Comparison of ENCODE assay signal across 8 cellular contexts in the genomic region with DNA sequence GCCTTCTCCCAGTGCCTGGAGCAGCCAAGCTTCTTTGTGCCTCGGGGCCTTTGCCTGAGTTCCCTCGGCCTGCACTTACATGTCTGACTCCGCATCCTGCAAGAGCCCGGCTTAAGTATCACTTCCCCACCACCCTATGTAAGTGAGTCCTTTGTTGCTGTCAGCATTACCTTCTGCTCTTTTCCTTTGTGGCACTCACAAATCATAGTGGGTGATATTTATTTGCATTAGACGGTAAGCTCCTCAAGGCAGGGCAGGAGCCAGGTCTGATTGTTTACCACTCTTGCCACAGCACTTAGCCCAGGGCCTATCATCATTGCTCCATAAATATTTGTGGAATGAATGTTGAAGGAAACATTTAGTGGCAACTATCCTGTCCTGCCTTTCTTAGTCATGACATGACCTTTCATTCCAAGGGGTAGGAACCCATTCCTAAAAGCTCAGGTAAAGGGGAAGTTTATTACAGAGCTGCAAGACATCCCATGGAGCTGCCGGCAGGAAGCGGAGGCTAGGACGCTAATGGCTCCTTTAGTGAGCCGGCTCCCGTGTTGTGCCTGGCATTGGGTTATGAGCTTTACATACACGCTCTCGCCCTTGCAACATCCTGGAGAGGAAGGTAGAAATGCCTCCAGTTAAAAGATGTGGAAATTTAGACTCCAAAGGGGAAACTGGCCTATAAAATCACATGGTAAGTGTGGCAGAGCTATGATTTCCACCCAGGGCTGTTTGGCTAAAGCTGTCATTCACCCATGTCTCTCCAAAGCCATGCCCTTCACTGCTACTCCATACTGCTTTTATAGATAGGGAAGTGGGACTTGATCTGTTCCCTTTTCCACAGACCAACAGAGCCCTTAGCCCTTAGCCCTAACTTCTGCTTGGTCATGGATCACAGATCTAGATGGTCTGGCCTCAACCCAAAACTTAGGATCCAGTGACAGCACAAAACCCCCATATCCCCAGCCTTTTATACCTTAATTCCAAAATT. TPM values are rescaled to one million over a fixed set of nuclear protein-coding genes. Genes with fewer than 3 reads are reported as not detected.
DNase-seq lines count a peak whose midpoint lies in the region; ATAC-seq and TF ChIP-seq lines count a peak whose summit lies in the region.

No MANE protein-coding gene starts in this region.

- no peaks in the 10 kb centered on the region for H3K9me3 Mint-ChIP-seq in naive thymus-derived CD4-positive, alpha-beta T cell

- no peak for TF ChIP-seq CTCF in BE2C (IDR thresholded peaks at IDR 0.05; ENCODE audit: low read depth, low read length)

- peaks cover 0 to 11% of the 10 kb centered on the region in 2 donors for H3K4me1 ChIP-seq in naive thymus-derived CD4-positive, alpha-beta T cell (ENCODE audit: control insufficient read depth in 2 of 2, insufficient read depth in 2 of 2, low read length in 2 of 2)
- no peaks in the 10 kb centered on the region for H3K4me1 ChIP-seq in BE2C

- H3K27me3 Mint-ChIP-seq in naive thymus-derived CD4-positive, alpha-beta T cell: no peaks in the 10 kb centered on the region

- ATAC-seq in GM18517 (IDR thresholded peaks at IDR 0.05; ENCODE audit: unreplicated experiment) (peak; percentile 39), HG02678 (IDR thresholded peaks at IDR 0.05; ENCODE audit: unreplicated experiment) (peak; percentile 22)
- ATAC-seq in naive thymus-derived CD4-positive, alpha-beta T cell: peak; percentile 64

- intact Hi-C loops in naive thymus-derived CD4-positive, alpha-beta T cell (cut with micrococcal nuclease): no loop called here

- POLR2A ChIA-PET in naive thymus-derived CD4-positive, alpha-beta T cell (lab: Charles Lee): interaction anchor here (1.1 kb wide), 2 partner anchors 34 to 44 kb away, joined by 3 to 4 read pairs; partner anchors contain the start of gene CCDC69

- H3K4me3 Mint-ChIP-seq in naive thymus-derived CD4-positive, alpha-beta T cell: peak overlapping the region in 1 of 10 donors; percentile 47

- H3K4me1 Mint-ChIP-seq in naive thymus-derived CD4-positive, alpha-beta T cell: peaks cover 25 to 48% (median 28%) of the 10 kb centered on the region in 7 donors

- H3K4me3 ChIP-seq in naive thymus-derived CD4-positive, alpha-beta T cell (ENCODE audit: low read length): no peak overlapping the region
- H3K4me3 ChIP-seq in BE2C (ENCODE audit: low read depth, low read length): no peak overlapping the region

- CTCF ChIA-PET in naive thymus-derived CD4-positive, alpha-beta T cell (lab: Charles Lee): no interaction called here

- peaks cover 0 to 4% (median 0%) of the 10 kb centered on the region in 3 experiments for H3K36me3 ChIP-seq in naive thymus-derived CD4-positive, alpha-beta T cell (ENCODE audit: control insufficient read depth in 2 of 3, insufficient read depth in 3 of 3, low read length in 3 of 3)
- H3K36me3 ChIP-seq in BE2C: no peaks in the 10 kb centered on the region

- H3K27ac Mint-ChIP-seq in naive thymus-derived CD4-positive, alpha-beta T cell: no peak overlapping the region

- no peaks in the 10 kb centered on the region for H3K27me3 ChIP-seq in naive thymus-derived CD4-positive, alpha-beta T cell (ENCODE audit: control insufficient read depth in 2 of 2, insufficient read depth in 2 of 2, low read length in 2 of 2)
- H3K27me3 ChIP-seq in BE2C: no peaks in the 10 kb centered on the region

- peaks cover 0 to 29% (median 7%) of the 10 kb centered on the region in 5 donors for H3K36me3 Mint-ChIP-seq in naive thymus-derived CD4-positive, alpha-beta T cell

- H3K27ac ChIP-seq in naive thymus-derived CD4-positive, alpha-beta T cell (ENCODE audit: low read depth, low read length): no peak overlapping the region

- H3K9me3 ChIP-seq in naive thymus-derived CD4-positive, alpha-beta T cell (ENCODE audit: control insufficient read depth in 2 of 3, low read length in 3 of 3): no peaks in the 10 kb centered on the region
- H3K9me3 ChIP-seq in BE2C: no peaks in the 10 kb centered on the region

- peak; percentile 14 for DNase-seq in SKM-1 (lab: John Stamatoyannopoulos, UW; ENCODE audit: unreplicated experiment)
- no peak for DNase-seq in naive thymus-derived CD4-positive, alpha-beta T cell
- no peak for DNase-seq in BE2C
- DNase-seq in effector CD8-positive, alpha-beta T cell (lab: John Stamatoyannopoulos, UW): no peak
- DNase-seq in stimulated activated CD4-positive, alpha-beta T cell treated with anti-CD3 and anti-CD28 coated beads, Interleukin-15, amount 100 ng/mL, for 24 hours: no peak
- no peak for DNase-seq in stimulated activated CD4-positive, alpha-beta T cell treated with anti-CD3 and anti-CD28 coated beads, Interleukin-2, amount 100 ng/mL, for 48 hours

RNA-seq across cellular contexts. Expression of gene GM2A, which starts 5.0 kb away (rescaled TPM):
- 10 to 100 TPM; 11.1 to 45.6 (median 16.9) TPM for total RNA-seq in naive thymus-derived CD4-positive, alpha-beta T cell
- 1 to 10 TPM; 5.0 to 5.4 TPM for polyA plus RNA-seq in naive thymus-derived CD4-positive, alpha-beta T cell
- 2.5 TPM for polyA plus RNA-seq in BE2C (2012; ENCODE audit: insufficient read depth, insufficient read length, low read depth)

RNA-seq across cellular contexts. Expression of gene CCDC69, which starts 34.1 kb away (rescaled TPM):
- 100 to 1,000 TPM in 1 of 5 experiments, 10 to 100 TPM in 4; 63.6 to 104 (median 94.1) TPM for total RNA-seq in naive thymus-derived CD4-positive, alpha-beta T cell
- polyA plus RNA-seq in naive thymus-derived CD4-positive, alpha-beta T cell: 100 to 1,000 TPM in 1 of 2 donors, 10 to 100 TPM in 1; 70.4 to 112 TPM
- polyA plus RNA-seq in BE2C (2012; ENCODE audit: insufficient read depth, insufficient read length, low read depth): 0.12 TPM

RNA-seq across cellular contexts. Expression of gene SLC36A3, which starts 45.5 kb away (rescaled TPM):
- total RNA-seq in naive thymus-derived CD4-positive, alpha-beta T cell: not detected
- polyA plus RNA-seq in naive thymus-derived CD4-positive, alpha-beta T cell: not detected
- polyA plus RNA-seq in BE2C (2012; ENCODE audit: insufficient read depth, insufficient read length, low read depth): not detected
